ENCODE assay signal across 19 cellular contexts in genomic region chr11:108368134-108368533, GRCh38.
DNase-seq lines count a peak whose midpoint lies in the region; ATAC-seq, FAIRE-seq and TF ChIP-seq lines count a peak whose summit lies in the region.
"Had no signal": no experiment of that assay in that cellular context is flagged by ENCODE, and none has a peak within 500 bp of the region (broad histone marks: within the 10 kb centered on the region; RNA-seq: fewer than 3 reads in every experiment).

No MANE protein-coding gene starts in this region.

- DNase-seq in activated naive CD4-positive, alpha-beta T cell treated with anti-CD3 and anti-CD28 coated beads, Interleukin-2, amount 50 U/mL, for 72 hours (ENCODE audit: low spot score in 2 of 2) = no peak
- DNase-seq in PC-3 (peak; percentile 64), fibroblast of gingiva (ENCODE audit: low read depth) (peak; percentile 18), pons (ENCODE audit: low spot score) (peak; percentile 21), D721Med (ENCODE audit: insufficient read length, low spot score) (no peak), OCI-LY7 (ENCODE audit: low spot score) (no peak)
- DNase-seq in effector memory CD4-positive, alpha-beta T cell = no peak
- DNase-seq: C1 segment of cervical spinal cord, DMS153, Kasumi-1, NCI-H1436, NCI-H2081 treated with DMSO at 0.1 percent for 48 hours, NCI-H446, NCI-H82, SHP77 treated with DMSO at 0.1 percent for 48 hours had no signal

- H3K4me3 Mint-ChIP-seq in activated naive CD4-positive, alpha-beta T cell treated with anti-CD3 and anti-CD28 coated beads, Interleukin-2, amount 50 U/mL, for 24 hours = no peak overlapping the region

- H4K20me1 ChIP-seq in PC-3 (ENCODE audit: low read length) (no peaks in the 10 kb centered on the region), OCI-LY7 (ENCODE audit: insufficient read depth, low read length) (no peaks in the 10 kb centered on the region)

- no peak for TF ChIP-seq CTCF in PC-3 (conservative IDR thresholded peaks at IDR 0.05; ENCODE audit: low read depth, low read length)
- no peak for TF ChIP-seq CTCF in D721Med (IDR thresholded peaks at IDR 0.05; ENCODE audit: insufficient read depth, missing control alignments)
- TF ChIP-seq CTCF in OCI-LY7 (conservative IDR thresholded peaks at IDR 0.05; ENCODE audit: low read length) = no peak

- H3K4me1 Mint-ChIP-seq in activated naive CD4-positive, alpha-beta T cell treated with anti-CD3 and anti-CD28 coated beads, Interleukin-2, amount 50 U/mL, for 24 hours = peaks cover 22% of the 10 kb centered on the region

- BruUV-seq in PC-3 (replicated peaks; lab: Mats Ljungman, UMichigan) = no TSS peak
- no TSS peak for BruUV-seq in OCI-LY7 (replicated peaks; lab: Mats Ljungman, UMichigan)

- H3K9me2 ChIP-seq in PC-3 (replicated peaks; ENCODE audit: low read length) (no peaks in the 10 kb centered on the region), OCI-LY7 (ENCODE audit: insufficient read depth, low read length) (no peaks in the 10 kb centered on the region)

- peak overlapping the region; percentile 77 for H3K27ac Mint-ChIP-seq in activated naive CD4-positive, alpha-beta T cell treated with anti-CD3 and anti-CD28 coated beads, Interleukin-2, amount 50 U/mL, for 24 hours
- H3K27ac Mint-ChIP-seq in activated naive CD4-positive, alpha-beta T cell treated with anti-CD3 and anti-CD28 coated beads, Interleukin-2, amount 50 U/mL, for 72 hours = no peak overlapping the region

- no peaks in the 10 kb centered on the region for H3K79me2 ChIP-seq in PC-3 (ENCODE audit: low read length)
- H3K79me2 ChIP-seq in OCI-LY7 (ENCODE audit: insufficient read depth, low read depth, low read length) = no peaks in the 10 kb centered on the region

- peak overlapping the region; percentile 54 for H3K4me2 ChIP-seq in PC-3 (ENCODE audit: low read length)
- no peak overlapping the region for H3K4me2 ChIP-seq in OCI-LY7 (ENCODE audit: low read length)

- H3K36me3 ChIP-seq in PC-3 (ENCODE audit: low read depth, low read length) (no peaks in the 10 kb centered on the region), OCI-LY7 (ENCODE audit: insufficient read depth, low read length) (peaks cover 60% of the 10 kb centered on the region)
- H3K36me3 ChIP-seq in effector memory CD4-positive, alpha-beta T cell (ENCODE audit: control insufficient read depth, insufficient read depth, low read length) = peaks cover 39% of the 10 kb centered on the region

- POLR2A ChIA-PET in PC-3 (lab: Charles Lee; ENCODE audit: unreplicated experiment) (no interaction called here), OCI-LY7 (lab: Charles Lee) (interaction anchor here (0.7 kb wide), 2 partner anchors 270 to 562 kb away, joined by 3 to 4 read pairs; no protein-coding TSS in a partner anchor)

- FAIRE-seq in D721Med (lab: Jason Lieb, UNC) = no peak
- FAIRE-seq: RCC 7860 had no signal

- peaks cover 5% of the 10 kb centered on the region for H3F3A ChIP-seq in PC-3 (ENCODE audit: low read length, unreplicated experiment)

- no peak for ATAC-seq in activated naive CD4-positive, alpha-beta T cell treated with anti-CD3 and anti-CD28 coated beads, Interleukin-2, amount 50 U/mL, for 72 hours
- peak; percentile 41 for ATAC-seq in PC-3

- H3K27ac ChIP-seq in PC-3 (ENCODE audit: low read length) (peak overlapping the region; percentile 26), OCI-LY7 (ENCODE audit: low read depth, low read length, poor library complexity, severe bottlenecking) (no peak overlapping the region)
- H3K27ac ChIP-seq in effector memory CD4-positive, alpha-beta T cell (ENCODE audit: insufficient read depth, low read length, poor library complexity, severe bottlenecking) = no peak overlapping the region
- H3K27ac ChIP-seq: 22Rv1 had no signal

- peaks cover 34% of the 10 kb centered on the region for H3K36me3 Mint-ChIP-seq in activated naive CD4-positive, alpha-beta T cell treated with anti-CD3 and anti-CD28 coated beads, Interleukin-2, amount 50 U/mL, for 24 hours
- H3K36me3 Mint-ChIP-seq in activated naive CD4-positive, alpha-beta T cell treated with anti-CD3 and anti-CD28 coated beads, Interleukin-2, amount 50 U/mL, for 72 hours = peaks cover 10 to 15% of the 10 kb centered on the region in 2 donors

- H2AFZ ChIP-seq in PC-3 (ENCODE audit: low read length) (no peak overlapping the region), OCI-LY7 (ENCODE audit: low read length) (no peak overlapping the region)

- intact Hi-C loops in PC-3 (cut with micrococcal nuclease) = no loop called here
- intact Hi-C loops in OCI-LY7 (cut with micrococcal nuclease; ENCODE audit: unreplicated experiment) = no loop called here

- CTCF ChIA-PET in PC-3 (lab: Charles Lee) = no interaction called here
- CTCF ChIA-PET in OCI-LY7 (lab: Charles Lee; ENCODE audit: unreplicated experiment) = no interaction called here

- peaks cover 60% of the 10 kb centered on the region for H3K4me1 ChIP-seq in PC-3 (ENCODE audit: insufficient read depth, low read length)
- H3K4me1 ChIP-seq in OCI-LY7 (ENCODE audit: insufficient read depth, low read length, poor library complexity, severe bottlenecking) = no peaks in the 10 kb centered on the region
- H3K4me1 ChIP-seq in effector memory CD4-positive, alpha-beta T cell (ENCODE audit: control insufficient read depth, insufficient read depth, low read length, poor library complexity, severe bottlenecking) = no peaks in the 10 kb centered on the region
- H3K4me1 ChIP-seq: HAP-1 had no signal

- no peaks in the 10 kb centered on the region for H3K27me3 Mint-ChIP-seq in activated naive CD4-positive, alpha-beta T cell treated with anti-CD3 and anti-CD28 coated beads, Interleukin-2, amount 50 U/mL, for 24 hours

- no peaks in the 10 kb centered on the region for H3K9me3 Mint-ChIP-seq in activated naive CD4-positive, alpha-beta T cell treated with anti-CD3 and anti-CD28 coated beads, Interleukin-2, amount 50 U/mL, for 24 hours
- no peaks in the 10 kb centered on the region for H3K9me3 Mint-ChIP-seq in activated naive CD4-positive, alpha-beta T cell treated with anti-CD3 and anti-CD28 coated beads, Interleukin-2, amount 50 U/mL, for 72 hours

- H3K4me3 ChIP-seq in PC-3 (ENCODE audit: low read length) = no peak overlapping the region
- no peak overlapping the region for H3K4me3 ChIP-seq in OCI-LY7 (ENCODE audit: low read depth, low read length, poor library complexity, severe bottlenecking)
- H3K4me3 ChIP-seq in effector memory CD4-positive, alpha-beta T cell (ENCODE audit: insufficient read depth, low read depth, low read length, poor library complexity, severe bottlenecking) = no peak overlapping the region
- H3K4me3 ChIP-seq: HAP-1 had no signal

- no peak overlapping the region for H3K9ac ChIP-seq in PC-3 (ENCODE audit: low read length)

- no peaks in the 10 kb centered on the region for H3K27me3 ChIP-seq in PC-3 (ENCODE audit: low read length)
- H3K27me3 ChIP-seq in effector memory CD4-positive, alpha-beta T cell (replicated peaks; ENCODE audit: control insufficient read depth, insufficient read depth, low read length, poor library complexity, severe bottlenecking) = no peaks in the 10 kb centered on the region

- no peaks in the 10 kb centered on the region for H3K9me3 ChIP-seq in PC-3 (ENCODE audit: low read length)
- H3K9me3 ChIP-seq in OCI-LY7 (ENCODE audit: low read length) = no peaks in the 10 kb centered on the region
- H3K9me3 ChIP-seq in effector memory CD4-positive, alpha-beta T cell (ENCODE audit: control insufficient read depth, low read length) = no peaks in the 10 kb centered on the region
- H3K9me3 ChIP-seq: HAP-1 had no signal

Comparison
In these comparisons a context has a peak if more than half of its experiments do, and no peak if none do; other contexts are left out.
1. DNase-seq: peak in PC-3 (single experiment), fibroblast of gingiva (single experiment) and pons (single experiment); none in activated naive CD4-positive, alpha-beta T cell treated with anti-CD3 and anti-CD28 coated beads, Interleukin-2, amount 50 U/mL, for 72 hours (0 of 2), D721Med (single experiment), OCI-LY7 (single experiment) and effector memory CD4-positive, alpha-beta T cell (0 of 3).